In the genomic region with DNA sequence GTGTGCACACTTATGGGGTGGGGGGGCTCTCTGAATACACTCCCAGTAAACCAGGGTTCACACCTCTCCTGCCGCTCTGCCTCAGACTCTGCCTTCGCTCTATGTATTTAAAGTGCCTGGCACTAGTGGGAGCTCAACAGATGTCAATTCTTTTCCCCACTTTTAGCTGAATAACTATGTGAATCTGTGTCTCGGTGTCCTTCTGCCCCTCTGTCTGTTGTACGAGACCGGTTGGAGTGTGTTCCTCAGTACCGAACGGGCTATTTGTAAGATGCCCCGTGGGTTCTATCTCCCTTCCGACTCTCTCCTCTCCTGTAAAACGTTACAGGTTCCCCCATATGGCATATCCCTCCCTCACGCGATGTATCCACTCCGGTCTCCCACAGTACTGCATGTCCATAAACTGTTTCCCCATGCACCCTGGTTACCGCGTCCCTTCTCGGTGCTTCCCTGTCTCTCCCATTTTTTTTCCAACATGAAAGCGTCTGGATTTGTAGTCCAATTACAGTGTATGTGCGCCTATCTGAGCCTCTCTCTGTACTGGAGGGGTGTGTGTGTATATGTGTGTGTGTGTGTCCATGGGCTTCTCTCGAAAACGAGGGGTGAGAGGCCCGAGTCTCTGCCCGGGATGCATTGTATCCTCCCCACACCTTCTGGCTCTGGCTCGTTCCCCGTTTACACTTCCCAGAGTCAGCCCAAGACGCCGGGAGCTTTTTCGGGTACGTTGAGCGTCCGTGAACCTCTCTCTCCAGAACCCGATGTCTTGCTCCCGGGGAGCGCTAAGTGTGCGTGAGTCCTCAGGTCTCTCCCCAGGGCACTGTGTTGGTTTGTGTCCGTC, we compare ENCODE assay signal across 8 cellular contexts. TPM values are rescaled to one million over a fixed set of nuclear protein-coding genes. Genes with fewer than 3 reads are reported as not detected.
DNase-seq lines count a peak whose midpoint lies in the region; ATAC-seq and TF ChIP-seq lines count a peak whose summit lies in the region.

No MANE protein-coding gene starts in this region.

- TF ChIP-seq RAD21 in liver (IDR thresholded peaks at IDR 0.05) = peak; percentile 22 to 29

- H3K4me1 ChIP-seq in NT2/D1 (ENCODE audit: insufficient read depth, insufficient read length) (peaks cover 8% of the 10 kb centered on the region), liver (ENCODE audit: control insufficient read depth in 4 of 4, insufficient read depth in 4 of 4, low read length in 3 of 4) (peaks cover 0 to 41% (median 18%) of the 10 kb centered on the region in 4 donors), suprapubic skin (peaks cover 55% of the 10 kb centered on the region)

- peak; percentile 6 for TF ChIP-seq CTCF in liver (IDR thresholded peaks at IDR 0.05; ENCODE audit: low read depth, low read length, missing input control)
- no peak for TF ChIP-seq CTCF in suprapubic skin (IDR thresholded peaks at IDR 0.05)

- H3K9me3 ChIP-seq in NT2/D1 (ENCODE audit: insufficient read depth, low read length) (no peaks in the 10 kb centered on the region), liver (ENCODE audit: control insufficient read depth in 4 of 4, low read length in 3 of 4) (no peaks in the 10 kb centered on the region), suprapubic skin (no peaks in the 10 kb centered on the region)

- H3K36me3 ChIP-seq in NT2/D1 (ENCODE audit: insufficient read depth, insufficient read length, low read length) (peaks cover 7% of the 10 kb centered on the region), liver (ENCODE audit: control insufficient read depth in 4 of 4, insufficient read depth in 3 of 4, low read depth in 1 of 4, low read length in 3 of 4) (no peaks in the 10 kb centered on the region), suprapubic skin (no peaks in the 10 kb centered on the region)

- H3K4me3 ChIP-seq in NT2/D1 (ENCODE audit: insufficient read length, low read depth) (peak overlapping the region; percentile 85), liver (ENCODE audit: low read depth in 1 of 3, low read length in 3 of 3) (peak overlapping the region; percentile 89 to 94 (median 93)), suprapubic skin (peak overlapping the region; percentile 74)

- H3K27ac ChIP-seq in cingulate gyrus (ENCODE audit: low read depth, low read length) = peak overlapping the region; percentile 93
- H3K27ac ChIP-seq in liver (ENCODE audit: low read depth in 1 of 2, low read length in 2 of 2) = peak overlapping the region; percentile 98 to 99
- peak overlapping the region; percentile 98 for H3K27ac ChIP-seq in suprapubic skin

- TF ChIP-seq EP300 in suprapubic skin (IDR thresholded peaks at IDR 0.05) = no peak

- WGBS in liver = 7% methylated on average over 35 of the region's 35 CpGs
- 9% methylated on average over 34 of the region's 35 CpGs for WGBS in suprapubic skin

- H3K9ac ChIP-seq in NT2/D1 (ENCODE audit: insufficient read length, low read depth) = peak overlapping the region; percentile 83
- peak overlapping the region; percentile 93 to 97 for H3K9ac ChIP-seq in liver (ENCODE audit: low read depth in 1 of 2, low read length in 2 of 2)

- H3K27me3 ChIP-seq in NT2/D1 (ENCODE audit: insufficient read depth, insufficient read length) (peaks cover 12% of the 10 kb centered on the region), liver (ENCODE audit: control insufficient read depth in 4 of 4, insufficient read depth in 4 of 4, low read length in 3 of 4) (no peaks in the 10 kb centered on the region), suprapubic skin (no peaks in the 10 kb centered on the region)

- TF ChIP-seq POLR2A in suprapubic skin (IDR thresholded peaks at IDR 0.05) = no peak

- no peak for ATAC-seq in HG02852 (IDR thresholded peaks at IDR 0.05; ENCODE audit: unreplicated experiment)

- DNase-seq in NCI-H2171 treated with DMSO at 0.1 percent for 48 hours (lab: John Stamatoyannopoulos, UW) (peak; percentile 50), NCI-H2171 (lab: John Stamatoyannopoulos, UW) (no peak), NT2/D1 (ENCODE audit: low read depth, low spot score) (no peak), suprapubic skin (ENCODE audit: low spot score in 2 of 2) (peak in 1 of 2 donors; percentile 64), NCI-H2029 (lab: John Stamatoyannopoulos, UW) (no peak)

TF ChIP-seq in liver, 16 proteins besides CTCF, POLR2A, EP300 and RAD21:
- TF ChIP-seq TAF1 (conservative IDR thresholded peaks at IDR 0.05) = peak; percentile 3
- TF ChIP-seq, protein P1, sequence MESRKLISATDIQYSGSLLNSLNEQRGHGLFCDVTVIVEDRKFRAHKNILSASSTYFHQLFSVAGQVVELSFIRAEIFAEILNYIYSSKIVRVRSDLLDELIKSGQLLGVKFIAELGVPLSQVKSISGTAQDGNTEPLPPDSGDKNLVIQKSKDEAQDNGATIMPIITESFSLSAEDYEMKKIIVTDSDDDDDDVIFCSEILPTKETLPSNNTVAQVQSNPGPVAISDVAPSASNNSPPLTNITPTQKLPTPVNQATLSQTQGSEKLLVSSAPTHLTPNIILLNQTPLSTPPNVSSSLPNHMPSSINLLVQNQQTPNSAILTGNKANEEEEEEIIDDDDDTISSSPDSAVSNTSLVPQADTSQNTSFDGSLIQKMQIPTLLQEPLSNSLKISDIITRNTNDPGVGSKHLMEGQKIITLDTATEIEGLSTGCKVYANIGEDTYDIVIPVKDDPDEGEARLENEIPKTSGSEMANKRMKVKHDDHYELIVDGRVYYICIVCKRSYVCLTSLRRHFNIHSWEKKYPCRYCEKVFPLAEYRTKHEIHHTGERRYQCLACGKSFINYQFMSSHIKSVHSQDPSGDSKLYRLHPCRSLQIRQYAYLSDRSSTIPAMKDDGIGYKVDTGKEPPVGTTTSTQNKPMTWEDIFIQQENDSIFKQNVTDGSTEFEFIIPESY (IDR thresholded peaks at IDR 0.05) = no peak

RNA-seq across cellular contexts. Expression of a gene that starts 1.5 kb away (rescaled TPM):
- 10 to 100 TPM; 53.9 to 64.5 TPM for total RNA-seq in liver
- polyA plus RNA-seq in liver = 10 to 100 TPM; 21.0 to 37.9 TPM
- 100 to 1,000 TPM in 2 of 4 donors, 10 to 100 TPM in 2; 58.2 to 128 (median 95.0) TPM for total RNA-seq in suprapubic skin
